8 cellular contexts compared by ENCODE assay signal in the genomic region with DNA sequence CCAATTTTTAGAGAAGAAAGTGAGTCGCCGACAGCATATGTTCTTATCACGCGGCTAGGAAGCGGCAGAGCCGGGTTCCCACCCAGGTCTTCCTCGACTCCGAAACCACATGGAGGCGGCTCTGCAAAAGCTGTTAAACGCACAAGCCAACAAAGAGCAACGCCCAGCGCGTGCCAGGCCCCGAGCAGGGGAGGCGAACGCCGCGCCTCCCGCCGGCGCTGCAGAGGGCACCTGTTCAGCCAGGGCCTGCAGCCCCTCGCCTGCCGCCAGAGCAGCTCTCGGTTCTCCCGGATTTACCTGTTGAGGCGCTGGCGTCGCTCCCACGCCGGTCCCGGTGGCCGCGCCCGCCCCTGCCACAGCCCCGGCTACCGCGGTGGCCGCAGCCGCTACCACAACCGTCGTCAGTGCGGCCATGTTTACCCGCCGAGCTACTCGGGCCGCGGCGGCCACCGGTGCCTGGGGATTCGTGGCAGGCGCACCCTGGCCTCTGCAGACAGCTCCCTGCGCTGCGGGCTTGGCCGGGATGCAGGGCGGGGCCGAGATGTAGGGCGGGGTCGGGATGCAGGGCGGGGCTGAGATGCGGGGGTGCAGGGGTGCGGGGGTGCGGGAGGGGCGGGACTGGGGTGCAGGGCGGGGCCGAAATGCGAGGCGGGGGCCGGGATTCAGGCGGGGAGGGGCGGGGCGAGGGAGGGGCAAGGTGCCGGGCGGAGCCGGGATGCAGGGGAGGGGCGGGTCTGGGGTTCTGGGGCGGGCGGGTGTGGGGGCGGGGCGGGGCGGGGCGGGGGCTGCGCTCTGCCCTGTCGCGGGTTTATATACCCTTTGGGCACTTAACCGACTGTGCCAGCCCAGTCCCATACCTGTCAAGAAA. TPM values are rescaled to one million over a fixed set of nuclear protein-coding genes. Genes with fewer than 3 reads are reported as not detected.
A peak's percentile ranks its signal among the peaks of the same experiment; 100 is the strongest.
DNase-seq lines count a peak whose midpoint lies in the region; ATAC-seq, FAIRE-seq and TF ChIP-seq lines count a peak whose summit lies in the region.

A gene with protein sequence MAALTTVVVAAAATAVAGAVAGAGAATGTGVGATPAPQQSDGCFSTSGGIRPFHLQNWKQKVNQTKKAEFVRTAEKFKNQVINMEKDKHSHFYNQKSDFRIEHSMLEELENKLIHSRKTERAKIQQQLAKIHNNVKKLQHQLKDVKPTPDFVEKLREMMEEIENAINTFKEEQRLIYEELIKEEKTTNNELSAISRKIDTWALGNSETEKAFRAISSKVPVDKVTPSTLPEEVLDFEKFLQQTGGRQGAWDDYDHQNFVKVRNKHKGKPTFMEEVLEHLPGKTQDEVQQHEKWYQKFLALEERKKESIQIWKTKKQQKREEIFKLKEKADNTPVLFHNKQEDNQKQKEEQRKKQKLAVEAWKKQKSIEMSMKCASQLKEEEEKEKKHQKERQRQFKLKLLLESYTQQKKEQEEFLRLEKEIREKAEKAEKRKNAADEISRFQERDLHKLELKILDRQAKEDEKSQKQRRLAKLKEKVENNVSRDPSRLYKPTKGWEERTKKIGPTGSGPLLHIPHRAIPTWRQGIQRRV (minus strand): TSS at position 525 of the 868 bp plus-strand sequence. CDS start 111 bp downstream, at position 414.

- peak; percentile 85 for ATAC-seq in HG03439 (IDR thresholded peaks at IDR 0.05; ENCODE audit: unreplicated experiment)

- 0 to 1% methylated on average over 29 to 74 of the region's 85 CpGs for WGBS in endodermal cell (ENCODE audit: insufficient coverage in 1 of 2, insufficient read length in 1 of 2), 2 experiments

- peak within 1 kb of the TSS; percentile 73 for H3K27ac ChIP-seq in endodermal cell (ENCODE audit: low read depth, low read length)

- H3K4me3 Mint-ChIP-seq in endodermal cell (peak within 1 kb of the TSS; percentile 74), mesothelial cell of epicardium (peak within 1 kb of the TSS; percentile 90)

- H3K4me3 ChIP-seq in endodermal cell (ENCODE audit: low read length) = peak within 1 kb of the TSS; percentile 95

- DNase-seq in C1 segment of cervical spinal cord (lab: John Stamatoyannopoulos, UW) = peak in 13 of 14 donors; percentile 17 to 84 (median 66)
- DNase-seq in GM19239 (ENCODE audit: insufficient read length, low spot score) = peak; percentile 54
- peak; percentile 11 for DNase-seq in NCI-H82 treated with DMSO at 0.1 percent for 48 hours (lab: John Stamatoyannopoulos, UW; ENCODE audit: unreplicated experiment)
- peak; percentile 60 to 63 for DNase-seq in activated CD8-positive, alpha-beta memory T cell treated with anti-CD3 and anti-CD28 coated beads for 4 hours (ENCODE audit: low read depth in 2 of 2)
- peak; percentile 95 for DNase-seq in endodermal cell
- DNase-seq in mesothelial cell of epicardium (ENCODE audit: low spot score in 2 of 2, unreplicated experiment in 2 of 2) = peak; percentile 64 to 74
- peak; percentile 53 to 58 for DNase-seq in stimulated activated CD8-positive, alpha-beta memory T cell treated with anti-CD3 and anti-CD28 coated beads, Interleukin-15, amount 100 ng/mL, for 48 hours (ENCODE audit: low read depth in 2 of 2)

- H3K9me3 ChIP-seq in endodermal cell (ENCODE audit: control insufficient read depth, low read length) = peaks cover 7% of the 10 kb centered on the region

- peak within 1 kb of the TSS; percentile 72 for H3K9ac ChIP-seq in endodermal cell (ENCODE audit: extremely low read depth, low read length, poor library complexity, severe bottlenecking)

- peaks cover 4% of the 10 kb centered on the region for H3K27me3 Mint-ChIP-seq in endodermal cell (ENCODE audit: insufficient read depth)
- H3K27me3 Mint-ChIP-seq in mesothelial cell of epicardium (ENCODE audit: low read depth) = peaks cover 9% of the 10 kb centered on the region

- H3K9me3 Mint-ChIP-seq in endodermal cell (no peaks in the 10 kb centered on the region), mesothelial cell of epicardium (peaks cover 19% of the 10 kb centered on the region)

- H3K27ac Mint-ChIP-seq in endodermal cell = peak within 1 kb of the TSS; percentile 76
- H3K27ac Mint-ChIP-seq in mesothelial cell of epicardium = peak within 1 kb of the TSS; percentile 89

- FAIRE-seq in GM19239 (lab: Jason Lieb, UNC) = no peak

- H3K36me3 Mint-ChIP-seq in endodermal cell (ENCODE audit: low read depth) = no peaks in the 10 kb centered on the region
- peaks cover 9% of the 10 kb centered on the region for H3K36me3 Mint-ChIP-seq in mesothelial cell of epicardium

- no peak for TF ChIP-seq CTCF in endodermal cell (conservative IDR thresholded peaks at IDR 0.05)
- TF ChIP-seq CTCF in mesothelial cell of epicardium (IDR thresholded peaks at IDR 0.05; ENCODE audit: unreplicated experiment) = no peak

- H3K4me1 Mint-ChIP-seq in endodermal cell (peaks cover 3% of the 10 kb centered on the region), mesothelial cell of epicardium (peaks cover 12% of the 10 kb centered on the region)

- H3K4me1 ChIP-seq in endodermal cell (ENCODE audit: control insufficient read depth, insufficient read depth, low read length) = no peaks in the 10 kb centered on the region

- H3K36me3 ChIP-seq in endodermal cell (ENCODE audit: control insufficient read depth, insufficient read depth, low read length) = no peaks in the 10 kb centered on the region

- no peaks in the 10 kb centered on the region for H3K27me3 ChIP-seq in endodermal cell (ENCODE audit: control insufficient read depth, insufficient read depth, low read length, poor library complexity, severe bottlenecking)

RNA-seq across cellular contexts. Expression of the gene that starts here (rescaled TPM):
- 1 to 10 TPM; 6.8 to 7.3 TPM for total RNA-seq in endodermal cell
- polyA plus RNA-seq in endodermal cell (2013, experiment 1 of 2) = 15.0 TPM
- 17.1 TPM for polyA plus RNA-seq in endodermal cell (2013, experiment 2 of 2)
- 8.8 to 9.6 TPM (median 9.1 TPM) in 3 replicates for total RNA-seq in mesothelial cell of epicardium

Comparison
In these comparisons a context has a peak if more than half of its experiments do, and no peak if none do; other contexts are left out.
1. Peak in every context shown above with its lines: DNase-seq, ATAC-seq, H3K4me3 ChIP-seq and H3K27ac ChIP-seq.
2. DNase-seq: peak in every context shown above with its lines; median percentile 95 in endodermal cell; 69 in mesothelial cell of epicardium; 66 in C1 segment of cervical spinal cord; 62 in activated CD8-positive, alpha-beta memory T cell treated with anti-CD3 and anti-CD28 coated beads for 4 hours; 56 in stimulated activated CD8-positive, alpha-beta memory T cell treated with anti-CD3 and anti-CD28 coated beads, Interleukin-15, amount 100 ng/mL, for 48 hours; 54 in GM19239; 11 in NCI-H82 treated with DMSO at 0.1 percent for 48 hours.